Comparison of ENCODE assay signal across 13 cellular contexts in genomic region chr2:208542465-208543041, GRCh38.
"Had no signal": no experiment of that assay in that cellular context is flagged by ENCODE, and none has a peak within 500 bp of the region (broad histone marks: within the 10 kb centered on the region; RNA-seq: fewer than 3 reads in every experiment).

No MANE protein-coding gene starts in this region.

- DNase-seq: activated CD4-positive, alpha-beta memory T cell treated with anti-CD3 and anti-CD28 coated beads for 36 hours; activated CD4-positive, CD25-positive, alpha-beta regulatory T cell treated with anti-CD3 and anti-CD28 coated beads, Interleukin-2, amount 50 U/mL, for 72 hours; activated CD8-positive, alpha-beta memory T cell treated with anti-CD3 and anti-CD28 coated beads, Interleukin-2, amount 10 ng/mL, durations not matched to agents 7 days and 5 days; activated T-cell treated with anti-CD3 and anti-CD28 coated beads, Interleukin-2, amount 50 U/mL, for 1 hour; amniotic stem cell; left cardiac atrium; lower lobe of right lung; psoas muscle; right lobe of liver; stomach; testis; upper lobe of right lung had no signal

- ATAC-seq: activated CD8-positive, alpha-beta memory T cell treated with anti-CD3 and anti-CD28 coated beads, Interleukin-2, amount 10 ng/mL, durations not matched to agents 7 days and 5 days; esophagus mucosa; left cardiac atrium; lower lobe of right lung; psoas muscle; right lobe of liver; upper lobe of right lung had no signal
